8 cellular contexts compared by ENCODE assay signal in genomic region chr12:2244013-2244861, GRCh38.
A peak's percentile ranks its signal among the peaks of the same experiment; 100 is the strongest.
DNase-seq lines count a peak whose midpoint lies in the region; ATAC-seq and TF ChIP-seq lines count a peak whose summit lies in the region.

No MANE protein-coding gene starts in this region.

- no peaks in the 10 kb centered on the region for H3K9me3 ChIP-seq in PC-3 (ENCODE audit: low read length)
- no peaks in the 10 kb centered on the region for H3K9me3 ChIP-seq in osteoblast (ENCODE audit: low read depth, low read length)

- H3K27ac Mint-ChIP-seq in naive thymus-derived CD8-positive, alpha-beta T cell: no peak overlapping the region

- H3K4me2 ChIP-seq in PC-3 (ENCODE audit: low read length) (no peak overlapping the region), osteoblast (ENCODE audit: insufficient read depth, low read length) (peak overlapping the region; percentile 35)

- no peaks in the 10 kb centered on the region for H3F3A ChIP-seq in PC-3 (ENCODE audit: low read length, unreplicated experiment)

- no peaks in the 10 kb centered on the region for H3K9me2 ChIP-seq in PC-3 (replicated peaks; ENCODE audit: low read length)

- H3K4me1 ChIP-seq in PC-3 (ENCODE audit: insufficient read depth, low read length) (no peaks in the 10 kb centered on the region), osteoblast (ENCODE audit: insufficient read depth, low read length) (peaks cover 35% of the 10 kb centered on the region)

- no peak overlapping the region for H3K9ac ChIP-seq in PC-3 (ENCODE audit: low read length)

- TF ChIP-seq CTCF in PC-3 (conservative IDR thresholded peaks at IDR 0.05; ENCODE audit: low read depth, low read length) (no peak), osteoblast (IDR thresholded peaks at IDR 0.05; ENCODE audit: extremely low read depth, low read depth, low read length) (no peak)

- intact Hi-C loops in PC-3 (cut with micrococcal nuclease): no loop called here

- H3K4me1 Mint-ChIP-seq in naive thymus-derived CD8-positive, alpha-beta T cell: peaks cover 0 to 8% (median 4%) of the 10 kb centered on the region in 4 donors

- CTCF ChIA-PET in PC-3 (lab: Charles Lee): no interaction called here

- no peak overlapping the region for H3K4me3 Mint-ChIP-seq in naive thymus-derived CD8-positive, alpha-beta T cell

- H3K27me3 Mint-ChIP-seq in naive thymus-derived CD8-positive, alpha-beta T cell: peaks cover 0 to 6% (median 1%) of the 10 kb centered on the region in 5 donors

- no peak overlapping the region for H2AFZ ChIP-seq in PC-3 (ENCODE audit: low read length)
- H2AFZ ChIP-seq in osteoblast (ENCODE audit: low read length): no peak overlapping the region

- no peaks in the 10 kb centered on the region for H3K36me3 Mint-ChIP-seq in naive thymus-derived CD8-positive, alpha-beta T cell

- H3K9me3 Mint-ChIP-seq in naive thymus-derived CD8-positive, alpha-beta T cell: no peaks in the 10 kb centered on the region

- POLR2A ChIA-PET in PC-3 (lab: Charles Lee; ENCODE audit: unreplicated experiment): no interaction called here
- POLR2A ChIA-PET in naive thymus-derived CD8-positive, alpha-beta T cell (lab: Charles Lee): no interaction called here

- ATAC-seq in PC-3: no peak
- ATAC-seq in naive thymus-derived CD8-positive, alpha-beta T cell: no peak
- no peak for ATAC-seq in HG02938 (IDR thresholded peaks at IDR 0.05; ENCODE audit: unreplicated experiment)

- H3K79me2 ChIP-seq in PC-3 (ENCODE audit: low read length) (no peaks in the 10 kb centered on the region), osteoblast (ENCODE audit: insufficient read depth, low read length) (peaks cover 23% of the 10 kb centered on the region)

- H3K36me3 ChIP-seq in PC-3 (ENCODE audit: low read depth, low read length) (no peaks in the 10 kb centered on the region), osteoblast (ENCODE audit: insufficient read depth, low read length) (no peaks in the 10 kb centered on the region)

- H3K27me3 ChIP-seq in PC-3 (ENCODE audit: low read length): peaks cover 23% of the 10 kb centered on the region
- no peaks in the 10 kb centered on the region for H3K27me3 ChIP-seq in osteoblast (ENCODE audit: insufficient read depth, low read length)

- BruUV-seq in PC-3 (replicated peaks; lab: Mats Ljungman, UMichigan): no TSS peak

- no peak overlapping the region for H3K4me3 ChIP-seq in PC-3 (ENCODE audit: low read length)
- H3K4me3 ChIP-seq in osteoblast (ENCODE audit: insufficient read depth, low read length): no peak overlapping the region

- H3K27ac ChIP-seq in PC-3 (ENCODE audit: low read length): no peak overlapping the region
- H3K27ac ChIP-seq in osteoblast (ENCODE audit: low read depth, low read length): peak overlapping the region; percentile 76

- H4K20me1 ChIP-seq in PC-3 (ENCODE audit: low read length) (no peaks in the 10 kb centered on the region), osteoblast (ENCODE audit: insufficient read depth, low read length) (no peaks in the 10 kb centered on the region)

- DNase-seq in ELR (ENCODE audit: low read depth) (peak; percentile 93), PC-3 (peak; percentile 24), fibroblast of peridontal ligament (ENCODE audit: extremely low read depth) (peak; percentile 94), osteoblast (ENCODE audit: insufficient read length, low spot score, missing footprints) (peak; percentile 97), NCI-H524 treated with DMSO at 0.1 percent for 48 hours (lab: John Stamatoyannopoulos, UW) (no peak), MV-4-11 (lab: John Stamatoyannopoulos, UW) (no peak)
- DNase-seq in naive thymus-derived CD8-positive, alpha-beta T cell: no peak

Comparison
In these comparisons a context has a peak if more than half of its experiments do, and no peak if none do; other contexts are left out.
1. DNase-seq: peak in ELR (single experiment), PC-3 (single experiment), fibroblast of peridontal ligament (single experiment) and osteoblast (single experiment); none in NCI-H524 treated with DMSO at 0.1 percent for 48 hours (single experiment), naive thymus-derived CD8-positive, alpha-beta T cell (0 of 10) and MV-4-11 (single experiment).